In the genomic region with DNA sequence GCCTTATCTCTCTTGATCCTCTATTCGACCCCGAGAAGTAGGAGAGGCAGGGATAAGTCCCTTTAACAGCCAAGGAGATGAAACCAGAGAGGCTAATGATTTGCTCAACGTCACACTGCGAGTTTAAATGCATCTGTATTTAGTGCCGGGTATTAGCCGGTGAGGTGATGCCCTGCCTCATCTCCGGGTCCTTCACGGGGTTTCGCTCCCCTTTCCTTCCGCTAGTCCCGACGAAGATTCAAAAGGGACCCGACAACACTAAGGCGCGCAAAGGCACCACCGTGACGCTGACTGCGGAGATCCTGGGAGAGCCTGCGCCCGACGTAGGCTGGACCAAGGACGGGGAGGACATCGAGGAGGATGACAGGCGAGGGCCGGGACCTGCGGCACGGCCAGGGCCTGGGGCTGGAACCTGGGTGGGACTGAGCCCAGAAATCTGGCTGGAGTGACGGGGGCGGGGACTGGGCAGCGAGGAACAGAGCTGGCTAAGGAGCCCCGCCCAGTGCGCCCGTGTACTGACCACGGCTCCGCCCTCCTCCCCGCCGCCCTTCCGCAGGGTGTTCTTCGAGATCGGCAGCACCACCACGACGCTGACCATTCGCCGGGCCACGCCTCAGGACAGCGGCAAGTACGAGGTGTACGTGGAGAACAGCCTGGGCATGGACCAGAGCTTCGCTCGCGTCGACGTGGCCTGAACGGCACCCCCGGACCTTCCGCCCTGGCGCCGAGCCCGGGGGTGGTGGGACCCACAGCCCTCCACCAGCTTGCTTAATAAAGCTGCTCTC, we compare ENCODE assay signal across 8 cellular contexts. TPM values are rescaled to one million over a fixed set of nuclear protein-coding genes. Genes with fewer than 3 reads are reported as not detected.
A peak's percentile ranks its signal among the peaks of the same experiment; 100 is the strongest.
DNase-seq lines count a peak whose midpoint lies in the region; ATAC-seq, FAIRE-seq and TF ChIP-seq lines count a peak whose summit lies in the region.

No MANE protein-coding gene starts in this region.

- H3K27ac Mint-ChIP-seq in astrocyte (ENCODE audit: unreplicated experiment): peak overlapping the region; percentile 96

- H3K36me3 ChIP-seq in OCI-LY3 (replicated peaks; ENCODE audit: low read depth, low read length) (no peaks in the 10 kb centered on the region), astrocyte (ENCODE audit: insufficient read depth, low read length) (no peaks in the 10 kb centered on the region)

- H3K4me1 ChIP-seq in OCI-LY3 (ENCODE audit: low read length) (peaks cover 11% of the 10 kb centered on the region), astrocyte (ENCODE audit: insufficient read depth, low read length) (peaks cover 39% of the 10 kb centered on the region)

- H3K79me2 ChIP-seq in OCI-LY3 (ENCODE audit: low read length) (peaks cover 11% of the 10 kb centered on the region), astrocyte (ENCODE audit: insufficient read depth, low read length) (peaks cover 18% of the 10 kb centered on the region)

- TF ChIP-seq CTCF in OCI-LY3 (IDR thresholded peaks at IDR 0.05; ENCODE audit: low read depth, low read length): no peak
- TF ChIP-seq CTCF in astrocyte (IDR thresholded peaks at IDR 0.05; ENCODE audit: insufficient read depth, low read depth, low read length): no peak

- peak; percentile 19 for ATAC-seq in HG02840 (IDR thresholded peaks at IDR 0.05; ENCODE audit: low FRiP score, unreplicated experiment)

- peaks cover 31% of the 10 kb centered on the region for H3K27me3 Mint-ChIP-seq in astrocyte (ENCODE audit: low read depth, unreplicated experiment)

- H3K4me3 ChIP-seq in OCI-LY3 (ENCODE audit: low read length) (peak overlapping the region; percentile 98), astrocyte (ENCODE audit: insufficient read depth, low read depth, low read length) (peak overlapping the region; percentile 92)

- H3K9ac ChIP-seq in OCI-LY3 (ENCODE audit: low read length) (peak overlapping the region; percentile 88), astrocyte (ENCODE audit: low read length) (peak overlapping the region; percentile 100)

- DNase-seq in NCI-H345 (lab: John Stamatoyannopoulos, UW) (peak; percentile 38), NCI-H345 treated with DMSO at 0.1 percent for 48 hours (lab: John Stamatoyannopoulos, UW; ENCODE audit: unreplicated experiment) (no peak), astrocyte (ENCODE audit: low read depth) (peak; percentile 75), hepatic stellate cell (ENCODE audit: low spot score) (peak; percentile 97), pulmonary artery endothelial cell (ENCODE audit: low read depth, low spot score) (peak; percentile 20), NCI-H1436 treated with DMSO at 0.1 percent for 48 hours (lab: John Stamatoyannopoulos, UW) (no peak)

- H3K9me3 Mint-ChIP-seq in astrocyte (ENCODE audit: unreplicated experiment): peaks cover 4% of the 10 kb centered on the region

- 0 out of 2 replicates have a peak overlapping the region, but pooled peaks have one; percentile 64 for H2AFZ ChIP-seq in OCI-LY3 (ENCODE audit: low read depth, low read length)
- H2AFZ ChIP-seq in astrocyte (ENCODE audit: low read depth, low read length): peak overlapping the region; percentile 93

- peaks cover 9% of the 10 kb centered on the region for H3K36me3 Mint-ChIP-seq in astrocyte (ENCODE audit: low read depth, unreplicated experiment)

- H3K27ac ChIP-seq in OCI-LY3 (ENCODE audit: low read length) (no peak overlapping the region), astrocyte (ENCODE audit: low read depth, low read length) (peak overlapping the region; percentile 90)

- H4K20me1 ChIP-seq in OCI-LY3 (ENCODE audit: insufficient read depth, low read length) (no peaks in the 10 kb centered on the region), astrocyte (ENCODE audit: insufficient read depth, low read length) (no peaks in the 10 kb centered on the region)

- H3K27me3 ChIP-seq in OCI-LY3 (ENCODE audit: low read depth, low read length) (peaks cover 8% of the 10 kb centered on the region; the same call in 1 of the 2 replicates), astrocyte (ENCODE audit: insufficient read depth, low read length) (peaks cover 15% of the 10 kb centered on the region)

- peaks cover 23% of the 10 kb centered on the region for H3K4me1 Mint-ChIP-seq in astrocyte (ENCODE audit: low read depth, unreplicated experiment)

- H3K4me2 ChIP-seq in OCI-LY3 (ENCODE audit: low read length) (peak overlapping the region; percentile 90), astrocyte (ENCODE audit: low read length) (peak overlapping the region; percentile 98)

- FAIRE-seq in astrocyte (lab: Jason Lieb, UNC): no peak

- H3K9me3 ChIP-seq in OCI-LY3 (ENCODE audit: insufficient read depth, low read length) (no peaks in the 10 kb centered on the region), astrocyte (ENCODE audit: insufficient read depth, low read depth, low read length) (no peaks in the 10 kb centered on the region)

- H3K4me3 Mint-ChIP-seq in astrocyte (ENCODE audit: unreplicated experiment): peak overlapping the region; percentile 98

RNA-seq across cellular contexts. Expression of a gene that starts 1.0 kb away (rescaled TPM):
- total RNA-seq in astrocyte (49.5 and 55.3 TPM in 2 replicates), pulmonary artery endothelial cell (44.5 and 45.1 TPM in 2 replicates)

RNA-seq across cellular contexts. Expression of a gene that starts 16.6 kb away (rescaled TPM):
- total RNA-seq in astrocyte (0.39 and 0.70 TPM in 2 replicates), pulmonary artery endothelial cell (not detected in 2 replicates)

RNA-seq across cellular contexts. Expression of a gene that starts 45.9 kb away (rescaled TPM):
- total RNA-seq in astrocyte (151 and 163 TPM in 2 replicates), pulmonary artery endothelial cell (0.35 and 0.86 TPM in 2 replicates)

RNA-seq across cellular contexts. Expression of a gene that starts 46.1 kb away (rescaled TPM):
- total RNA-seq in astrocyte (3.8 TPM in 2 replicates), pulmonary artery endothelial cell (not detected in 2 replicates)

Comparison
In these comparisons a context has a peak if more than half of its experiments do, and no peak if none do; other contexts are left out.
1. DNase-seq: peak in NCI-H345 (single experiment), astrocyte (single experiment), hepatic stellate cell (single experiment) and pulmonary artery endothelial cell (single experiment); none in NCI-H345 treated with DMSO at 0.1 percent for 48 hours (single experiment) and NCI-H1436 treated with DMSO at 0.1 percent for 48 hours (single experiment).
2. RNA of a gene that starts 45.9 kb away (total RNA-seq): 151 to 163 TPM in astrocyte; 0.35 to 0.86 TPM in pulmonary artery endothelial cell; every median in the first group is over 10 times any median in the second.